In the genomic region with DNA sequence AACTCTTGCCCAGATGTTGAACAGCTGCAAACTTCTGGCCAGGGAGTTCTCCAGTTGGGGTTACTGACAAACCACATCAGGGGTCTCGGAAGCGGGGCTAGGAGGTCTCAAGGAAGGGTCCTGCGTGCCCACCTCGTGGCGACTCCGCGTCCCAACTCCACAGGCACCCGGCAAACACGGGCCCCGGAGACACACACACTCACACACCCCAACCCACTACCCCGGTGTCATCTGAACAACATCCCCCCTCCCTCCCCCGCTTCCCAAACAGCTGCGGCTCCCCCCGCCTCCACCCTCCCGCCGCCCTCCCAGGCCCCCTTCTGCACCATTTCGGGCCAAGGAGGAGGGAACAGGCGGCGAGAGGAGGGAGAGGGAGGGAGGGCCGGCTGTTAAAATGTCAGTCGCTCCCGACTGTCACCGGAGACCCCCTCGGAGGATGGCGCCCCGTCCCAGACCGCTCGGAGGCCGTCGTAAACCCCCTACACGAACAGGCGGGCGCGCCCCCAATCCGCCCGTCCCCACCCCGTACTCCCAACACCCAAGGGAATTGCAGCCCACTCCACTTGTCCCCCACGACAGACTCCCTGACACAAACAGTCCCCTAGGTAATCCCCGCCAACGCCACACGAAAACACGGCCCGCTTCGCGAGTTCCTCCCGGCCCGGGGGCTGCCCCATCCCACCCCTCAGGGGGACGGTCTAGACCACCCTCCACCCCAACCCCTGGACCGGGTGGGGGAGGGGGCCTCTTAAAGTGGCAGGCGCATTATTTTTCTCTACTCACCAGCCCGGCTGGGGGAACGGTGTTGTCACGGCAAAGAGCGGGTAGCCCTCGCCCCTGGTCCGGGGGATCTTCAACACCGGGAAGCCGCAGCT, we compare ENCODE assay signal across 1 cellular context.
TF ChIP-seq lines count a peak whose summit lies in the region.

No MANE protein-coding gene starts in this region.

TF ChIP-seq in HepG2, 621 proteins besides CTCF, POLR2A, EP300 and RAD21 (continued from another document):
- TF ChIP-seq ZFP91 (CRISPR knock-in tag; IDR thresholded peaks at IDR 0.05; ENCODE audit: borderline replicate concordance) (peak; percentile 97), ZNF773 (CRISPR knock-in tag; IDR thresholded peaks at IDR 0.05; ENCODE audit: borderline replicate concordance) (peak; percentile 52; the same call in 1 of the 2 replicates), SIN3A (IDR thresholded peaks at IDR 0.05; ENCODE audit: borderline replicate concordance, low read depth, low read length) (0 out of 2 replicates have a peak, but pooled peaks have one; percentile 53), ZNF235 (CRISPR knock-in tag; IDR thresholded peaks at IDR 0.05; ENCODE audit: borderline replicate concordance) (peak; percentile 70; the same call in 1 of the 2 replicates), ZNF382 (CRISPR knock-in tag; IDR thresholded peaks at IDR 0.05; ENCODE audit: borderline replicate concordance) (no peak), ZFY (CRISPR knock-in tag; IDR thresholded peaks at IDR 0.05) (0 out of 2 replicates have a peak, but pooled peaks have one; percentile 8), SETDB1 (CRISPR knock-in tag; IDR thresholded peaks at IDR 0.05; ENCODE audit: borderline replicate concordance) (no peak), PTBP1 (IDR thresholded peaks at IDR 0.05; ENCODE audit: low read depth, low read length, poor library complexity, severe bottlenecking) (peak; percentile 43), ZBTB7A (CRISPR knock-in tag; IDR thresholded peaks at IDR 0.05) (peak; percentile 33; the same call in 1 of the 2 replicates)
TF ChIP-seq in HepG2: peak in this region for 9.
